In the genomic region with DNA sequence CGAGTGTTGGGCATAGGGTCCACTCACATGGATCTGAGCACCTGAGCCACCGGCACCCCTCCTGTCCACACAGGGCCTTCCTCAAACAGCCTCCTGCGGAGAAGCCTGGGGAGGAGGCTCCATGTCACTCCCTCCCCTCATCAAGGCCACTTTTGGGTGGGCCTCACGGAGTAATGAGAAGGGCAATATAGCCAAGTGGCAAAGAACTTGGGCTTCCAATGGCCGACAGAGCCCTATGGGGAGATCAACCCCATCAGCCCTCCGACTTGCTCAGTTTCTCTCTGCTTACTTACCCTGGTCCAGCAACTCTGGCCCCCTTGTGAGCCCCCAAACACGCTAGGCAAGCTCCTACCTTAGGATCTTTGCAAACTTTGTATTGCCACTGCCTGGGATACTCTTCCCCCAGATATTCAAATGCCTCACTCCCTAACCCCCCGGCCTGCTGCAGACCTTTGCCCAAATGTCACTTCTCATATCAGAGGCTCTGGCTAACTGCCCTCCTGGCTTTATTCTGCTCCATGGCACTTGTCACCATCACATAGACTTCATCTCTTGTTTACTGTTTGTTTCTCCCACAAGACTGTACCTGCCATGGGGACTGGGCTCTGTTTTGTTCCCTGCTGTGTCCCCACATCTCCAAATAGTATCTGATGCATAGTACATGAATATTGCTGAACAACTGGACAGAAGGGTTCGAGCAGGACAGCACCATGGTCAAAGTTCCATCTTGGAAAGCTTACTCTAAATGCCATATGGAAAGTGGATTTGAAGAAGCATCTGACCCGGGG, we compare ENCODE assay signal across 20 cellular contexts.
DNase-seq lines count a peak whose midpoint lies in the region; ATAC-seq and TF ChIP-seq lines count a peak whose summit lies in the region.
"Had no signal": no experiment of that assay in that cellular context is flagged by ENCODE, and none has a peak within 500 bp of the region (broad histone marks: within the 10 kb centered on the region; RNA-seq: fewer than 3 reads in every experiment).

No MANE protein-coding gene starts in this region.

- no peak for TF ChIP-seq RAD21 in SK-N-SH (IDR thresholded peaks at IDR 0.05; ENCODE audit: low read length)

- no peak overlapping the region for H3K4me3 ChIP-seq in BLaER1 treated with 17β-estradiol and CSF1 and Interleukin-3, amounts not matched to agents 10 nM and 100 nM
- H3K4me3 ChIP-seq in spleen, result no peak overlapping the region
- H3K4me3 ChIP-seq in SK-N-SH (ENCODE audit: low read depth in 2 of 2, low read length in 1 of 2), result no peak overlapping the region
- H3K4me3 ChIP-seq: HAP-1 had no signal

- peak overlapping the region in 9 of 11 experiments; percentile 26 to 75 (median 57); a peak in 17 of 22 replicates for H3K4me2 ChIP-seq in BLaER1 treated with 17β-estradiol and CSF1 and Interleukin-3, amounts not matched to agents 10 nM and 100 nM
- H3K4me2 ChIP-seq in SK-N-SH, result no peak overlapping the region

- peaks cover 23% of the 10 kb centered on the region for H3K27me3 Mint-ChIP-seq in activated CD8-positive, alpha-beta T cell treated with anti-CD3 and anti-CD28 coated beads, Interleukin-2, amount 10 ng/mL, durations not matched to agents 7 days and 5 days (ENCODE audit: low read depth)
- peaks cover 7% of the 10 kb centered on the region for H3K27me3 Mint-ChIP-seq in activated CD8-positive, alpha-beta T cell treated with anti-CD3 and anti-CD28 coated beads for 36 hours

- peaks cover 0 to 17% (median 7%) of the 10 kb centered on the region in 11 experiments; a peak in 13 of 22 replicates for H3K9me3 ChIP-seq in BLaER1 treated with 17β-estradiol and CSF1 and Interleukin-3, amounts not matched to agents 10 nM and 100 nM (replicated peaks in 1 of 11)
- H3K9me3 ChIP-seq in spleen (peaks cover 0 to 10% (median 0%) of the 10 kb centered on the region in 8 donors), SK-N-SH (no peaks in the 10 kb centered on the region)
- H3K9me3 ChIP-seq: BE2C, HAP-1 had no signal

- no peak for TF ChIP-seq EP300 in SK-N-SH (IDR thresholded peaks at IDR 0.05; ENCODE audit: borderline replicate concordance in 1 of 2, low read depth in 1 of 2, low read length in 1 of 2)

- DNase-seq in activated CD8-positive, alpha-beta T cell treated with anti-CD3 and anti-CD28 coated beads, Interleukin-2, amount 10 ng/mL, durations not matched to agents 7 days and 5 days, result peak; percentile 7
- no peak for DNase-seq in activated CD8-positive, alpha-beta T cell treated with anti-CD3 and anti-CD28 coated beads for 36 hours
- DNase-seq in left ventricle myocardium superior, result no peak
- peak; percentile 16 for DNase-seq in spleen
- no peak for DNase-seq in SK-N-SH
- no peak for DNase-seq in effector CD8-positive, alpha-beta T cell (lab: John Stamatoyannopoulos, UW)
- DNase-seq in DMS 273 treated with DMSO at 0.1 percent for 48 hours (lab: John Stamatoyannopoulos, UW), result no peak
- DNase-seq: 8988T, BE2C, DND-41, NCI-H1048, NCI-H1436 treated with DMSO at 0.1 percent for 48 hours, NCI-H2029 treated with DMSO at 0.1 percent for 48 hours, NCI-H2171 treated with DMSO at 0.1 percent for 48 hours, NCI-H446 treated with DMSO at 0.1 percent for 48 hours, NCI-H774, PC-3 had no signal

- WGBS in spleen, 5 donors, result 86 to 92% (median 86%) methylated on average over 10 of the region's 10 CpGs
- 29% methylated on average over 10 of the region's 10 CpGs for WGBS in SK-N-SH (ENCODE audit: low lambda C conversion rate)

- H3K79me2 ChIP-seq in SK-N-SH (ENCODE audit: insufficient read depth), result no peaks in the 10 kb centered on the region

- H4K20me1 ChIP-seq in BLaER1 treated with 17β-estradiol and CSF1 and Interleukin-3, amounts not matched to agents 10 nM and 100 nM, result no peaks in the 10 kb centered on the region; a peak in 1 of 22 replicates
- H4K20me1 ChIP-seq in SK-N-SH (ENCODE audit: insufficient read depth), result no peaks in the 10 kb centered on the region

- H3K9ac ChIP-seq in BLaER1 treated with 17β-estradiol and CSF1 and Interleukin-3, amounts not matched to agents 10 nM and 100 nM, result no peak overlapping the region
- no peak overlapping the region for H3K9ac ChIP-seq in SK-N-SH

- POLR2A ChIA-PET in activated CD8-positive, alpha-beta T cell treated with anti-CD3 and anti-CD28 coated beads, Interleukin-2, amount 10 ng/mL, durations not matched to agents 7 days and 5 days (lab: Charles Lee), result no interaction called here
- POLR2A ChIA-PET in activated CD8-positive, alpha-beta T cell treated with anti-CD3 and anti-CD28 coated beads for 36 hours (lab: Charles Lee), result no interaction called here
- POLR2A ChIA-PET in SK-N-SH (lab: Yijun Ruan, JAX), result no interaction called here

- TF ChIP-seq POLR2A in spleen (IDR thresholded peaks at IDR 0.05), result no peak

- ATAC-seq in activated CD8-positive, alpha-beta T cell treated with anti-CD3 and anti-CD28 coated beads, Interleukin-2, amount 10 ng/mL, durations not matched to agents 7 days and 5 days, result no peak
- ATAC-seq in activated CD8-positive, alpha-beta T cell treated with anti-CD3 and anti-CD28 coated beads for 36 hours, result no peak
- ATAC-seq in left ventricle myocardium superior, result peak; percentile 81
- ATAC-seq: CD8-positive, alpha-beta T cell; PC-3 had no signal

- peaks cover 5 to 45% (median 33%) of the 10 kb centered on the region in 10 experiments for H3K4me1 ChIP-seq in BLaER1 treated with 17β-estradiol and CSF1 and Interleukin-3, amounts not matched to agents 10 nM and 100 nM
- H3K4me1 ChIP-seq in spleen (peaks cover 0 to 5% (median 0%) of the 10 kb centered on the region in 6 donors), SK-N-SH (ENCODE audit: control insufficient read depth in 1 of 2, insufficient read depth in 2 of 2, low read depth in 1 of 2, low read length in 1 of 2) (no peaks in the 10 kb centered on the region)
- H3K4me1 ChIP-seq: BE2C, HAP-1 had no signal

- no peaks in the 10 kb centered on the region for H3F3A ChIP-seq in SK-N-SH (replicated peaks; ENCODE audit: insufficient read depth)

- no peaks in the 10 kb centered on the region for H3K36me3 ChIP-seq in BLaER1 treated with 17β-estradiol and CSF1 and Interleukin-3, amounts not matched to agents 10 nM and 100 nM
- H3K36me3 ChIP-seq in spleen, result no peaks in the 10 kb centered on the region
- no peaks in the 10 kb centered on the region for H3K36me3 ChIP-seq in SK-N-SH (replicated peaks in 1 of 2; ENCODE audit: control insufficient read depth in 1 of 2, insufficient read depth in 2 of 2, low read length in 1 of 2)
- H3K36me3 ChIP-seq: BE2C, HAP-1 had no signal

- no peak overlapping the region for H2AFZ ChIP-seq in SK-N-SH (ENCODE audit: low read depth)

- CTCF ChIA-PET in activated CD8-positive, alpha-beta T cell treated with anti-CD3 and anti-CD28 coated beads, Interleukin-2, amount 10 ng/mL, durations not matched to agents 7 days and 5 days (lab: Charles Lee), result no interaction called here
- CTCF ChIA-PET in activated CD8-positive, alpha-beta T cell treated with anti-CD3 and anti-CD28 coated beads for 36 hours (lab: Charles Lee), result interaction anchor here (0.9 kb wide), 1 partner anchor 32 kb away, joined by 5 read pairs; no protein-coding TSS in a partner anchor
- CTCF ChIA-PET in SK-N-SH (lab: Yijun Ruan, JAX), result interaction anchor here (1.0 kb wide), 1 partner anchor 32 kb away, joined by 7 read pairs; no protein-coding TSS in a partner anchor

- intact Hi-C loops in activated CD8-positive, alpha-beta T cell treated with anti-CD3 and anti-CD28 coated beads for 36 hours (cut with micrococcal nuclease), result no loop called here
- intact Hi-C loops in left ventricle myocardium superior (cut with micrococcal nuclease), result no loop called here
- intact Hi-C loops in spleen (cut with DNase I; ENCODE audit: low total_unique reads), result no loop called here

- H3K9me3 Mint-ChIP-seq in activated CD8-positive, alpha-beta T cell treated with anti-CD3 and anti-CD28 coated beads, Interleukin-2, amount 10 ng/mL, durations not matched to agents 7 days and 5 days (ENCODE audit: insufficient read depth), result no peaks in the 10 kb centered on the region
- peaks cover 2% of the 10 kb centered on the region for H3K9me3 Mint-ChIP-seq in activated CD8-positive, alpha-beta T cell treated with anti-CD3 and anti-CD28 coated beads for 36 hours
- H3K9me3 Mint-ChIP-seq: CD8-positive, alpha-beta T cell had no signal

- H3K36me3 Mint-ChIP-seq in activated CD8-positive, alpha-beta T cell treated with anti-CD3 and anti-CD28 coated beads, Interleukin-2, amount 10 ng/mL, durations not matched to agents 7 days and 5 days (ENCODE audit: low read depth), result no peaks in the 10 kb centered on the region
- no peaks in the 10 kb centered on the region for H3K36me3 Mint-ChIP-seq in activated CD8-positive, alpha-beta T cell treated with anti-CD3 and anti-CD28 coated beads for 36 hours (ENCODE audit: low read depth)
- H3K36me3 Mint-ChIP-seq: CD8-positive, alpha-beta T cell had no signal

- H3K27ac Mint-ChIP-seq in activated CD8-positive, alpha-beta T cell treated with anti-CD3 and anti-CD28 coated beads, Interleukin-2, amount 10 ng/mL, durations not matched to agents 7 days and 5 days, result no peak overlapping the region
- no peak overlapping the region for H3K27ac Mint-ChIP-seq in activated CD8-positive, alpha-beta T cell treated with anti-CD3 and anti-CD28 coated beads for 36 hours
- H3K27ac Mint-ChIP-seq: CD8-positive, alpha-beta T cell had no signal

- no peak overlapping the region for H3K27ac ChIP-seq in BLaER1 treated with 17β-estradiol and CSF1 and Interleukin-3, amounts not matched to agents 10 nM and 100 nM
- H3K27ac ChIP-seq in spleen (no peak overlapping the region), SK-N-SH (ENCODE audit: low read depth in 2 of 2, low read length in 1 of 2) (no peak overlapping the region)

- H3K4me1 Mint-ChIP-seq in activated CD8-positive, alpha-beta T cell treated with anti-CD3 and anti-CD28 coated beads, Interleukin-2, amount 10 ng/mL, durations not matched to agents 7 days and 5 days (ENCODE audit: low read depth), result peaks cover 2% of the 10 kb centered on the region
- H3K4me1 Mint-ChIP-seq in activated CD8-positive, alpha-beta T cell treated with anti-CD3 and anti-CD28 coated beads for 36 hours (ENCODE audit: low read depth), result peaks cover 4% of the 10 kb centered on the region

- no peaks in the 10 kb centered on the region for H3K27me3 ChIP-seq in BLaER1 treated with 17β-estradiol and CSF1 and Interleukin-3, amounts not matched to agents 10 nM and 100 nM
- H3K27me3 ChIP-seq in spleen (replicated peaks in 1 of 7) (peaks cover 0 to 6% (median 0%) of the 10 kb centered on the region in 7 donors), SK-N-SH (ENCODE audit: insufficient read depth) (no peaks in the 10 kb centered on the region; the same call in 1 of the 2 replicates)
- H3K27me3 ChIP-seq: BE2C had no signal

- TF ChIP-seq CTCF in activated CD8-positive, alpha-beta T cell treated with anti-CD3 and anti-CD28 coated beads for 36 hours (IDR thresholded peaks at IDR 0.05), result no peak
- TF ChIP-seq CTCF in spleen (IDR thresholded peaks at IDR 0.05 in 8 of 11, conservative IDR thresholded peaks at IDR 0.05 in 3 of 11), result no peak
- no peak for TF ChIP-seq CTCF in SK-N-SH (IDR thresholded peaks at IDR 0.05)

- H3K9me2 ChIP-seq in SK-N-SH, result no peaks in the 10 kb centered on the region

- no peak overlapping the region for H3K4me3 Mint-ChIP-seq in activated CD8-positive, alpha-beta T cell treated with anti-CD3 and anti-CD28 coated beads, Interleukin-2, amount 10 ng/mL, durations not matched to agents 7 days and 5 days
- H3K4me3 Mint-ChIP-seq in activated CD8-positive, alpha-beta T cell treated with anti-CD3 and anti-CD28 coated beads for 36 hours, result no peak overlapping the region
- H3K4me3 Mint-ChIP-seq: CD8-positive, alpha-beta T cell had no signal

Comparison
In these comparisons a context has a peak if more than half of its experiments do, and no peak if none do; other contexts are left out.
1. DNase-seq: peak in activated CD8-positive, alpha-beta T cell treated with anti-CD3 and anti-CD28 coated beads, Interleukin-2, amount 10 ng/mL, durations not matched to agents 7 days and 5 days (single experiment) and spleen (single experiment); none in activated CD8-positive, alpha-beta T cell treated with anti-CD3 and anti-CD28 coated beads for 36 hours (single experiment), left ventricle myocardium superior (single experiment), SK-N-SH (single experiment), effector CD8-positive, alpha-beta T cell (single experiment) and DMS 273 treated with DMSO at 0.1 percent for 48 hours (single experiment).